ENCODE assay signal across 1 cellular context in the genomic region with DNA sequence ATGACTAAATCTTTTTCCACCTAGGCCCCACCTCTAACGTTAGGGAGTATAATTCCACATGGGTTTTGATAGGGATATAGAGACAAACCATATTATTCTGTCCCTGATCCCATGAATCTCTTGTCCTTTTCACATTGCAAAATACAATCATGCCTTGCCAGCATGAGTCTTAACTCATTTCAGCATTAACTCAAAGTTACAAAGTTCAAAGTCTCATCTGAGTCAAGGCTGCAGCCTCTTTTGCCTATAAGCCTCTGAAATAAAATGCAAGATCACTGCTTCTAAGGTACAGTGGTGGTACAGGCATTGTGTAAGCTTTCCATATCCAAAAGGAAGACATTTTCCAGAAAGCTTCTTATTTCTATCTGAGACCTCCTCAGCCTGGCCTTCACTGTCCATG. TPM values are rescaled to one million over a fixed set of nuclear protein-coding genes. Genes with fewer than 3 reads are reported as not detected.
"Had no signal": no experiment of that assay in that cellular context is flagged by ENCODE, and none has a peak within 500 bp of the region (broad histone marks: within the 10 kb centered on the region; RNA-seq: fewer than 3 reads in every experiment).

No MANE protein-coding gene starts in this region.

RNA-seq across cellular contexts. Expression of a gene that starts 54.3 kb away (rescaled TPM):
- total RNA-seq: thoracic aorta had no signal
